Comparison of ENCODE assay signal across 1 cellular context in genomic region chr6:90368001-90368400, GRCh38.
TF ChIP-seq lines count a peak whose summit lies in the region.

No MANE protein-coding gene starts in this region.

TF ChIP-seq in IMR-90, 13 proteins besides CTCF, POLR2A, EP300 and RAD21:
- TF ChIP-seq RFX5 (IDR thresholded peaks at IDR 0.05; ENCODE audit: low read depth, low read length) (no peak), NFE2L2 (IDR thresholded peaks at IDR 0.05; ENCODE audit: low read depth, low read length) (no peak)
